ENCODE assay signal across 27 cellular contexts in genomic region chr5:30845194-30845593, GRCh38.
"Had no signal": no experiment of that assay in that cellular context is flagged by ENCODE, and none has a peak within 500 bp of the region (broad histone marks: within the 10 kb centered on the region; RNA-seq: fewer than 3 reads in every experiment).

No MANE protein-coding gene starts in this region.

- H2AFZ ChIP-seq: neural progenitor cell, parathyroid adenoma had no signal

- H3K9me3 Mint-ChIP-seq: nephron; neural progenitor cell; stimulated activated naive CD8-positive, alpha-beta T cell treated with anti-CD3 and anti-CD28 coated beads, Interleukin-15, Interleukin-2, amounts not matched to agents 100 ng/mL and 50 ng/mL, for 24 hours had no signal

- H3K9me3 ChIP-seq: ovary, psoas muscle, right lobe of liver, sigmoid colon, stomach, thoracic aorta, thyroid gland, tibial nerve, upper lobe of left lung, vagina had no signal

- H3K9ac ChIP-seq: neural progenitor cell, parathyroid adenoma had no signal

- H3K27ac ChIP-seq: neural progenitor cell, ovary, parathyroid adenoma, psoas muscle, right lobe of liver, sigmoid colon, stomach, thoracic aorta, thyroid gland, tibial nerve, upper lobe of left lung, vagina had no signal

- H3K4me2 ChIP-seq: neural progenitor cell had no signal

- H3K4me1 ChIP-seq: neural progenitor cell, parathyroid adenoma, psoas muscle, right lobe of liver, stomach, thyroid gland, tibial nerve, upper lobe of left lung, vagina had no signal

- H3K79me2 ChIP-seq: parathyroid adenoma had no signal

- H3K36me3 ChIP-seq: neural progenitor cell, ovary, right lobe of liver, sigmoid colon, stomach, thoracic aorta, thyroid gland, tibial nerve, upper lobe of left lung, vagina had no signal

- DNase-seq: occipital lobe; ovary; posterior cingulate gyrus; psoas muscle; right cardiac atrium; right lobe of liver; sigmoid colon; small intestine; stimulated activated CD4-positive, alpha-beta T cell treated with anti-CD3 and anti-CD28 coated beads, Interleukin-15, amount 100 ng/mL, for 24 hours; stimulated activated CD4-positive, alpha-beta T cell treated with anti-CD3 and anti-CD28 coated beads, Interleukin-2, amount 100 ng/mL, for 24 hours; stimulated activated CD4-positive, alpha-beta T cell treated with anti-CD3 and anti-CD28 coated beads, Interleukin-2, amount 100 ng/mL, for 48 hours; stimulated activated CD4-positive, alpha-beta T cell treated with anti-CD3 and anti-CD28 coated beads, Interleukin-4, amount 100 ng/mL, for 24 hours; stimulated activated naive B cell treated with anti-CD40 and anti-IgM and Interleukin-4, amounts not matched to agents 10 μg/mL and 1 μg/mL and 100 μg/mL, for 72 hours; stimulated activated naive CD4-positive, alpha-beta T cell treated with Interleukin-2 at 50 U/mL for 16 hours; stomach; thyroid gland; trophoblast cell; upper lobe of left lung had no signal

- H3K4me1 Mint-ChIP-seq: nephron; stimulated activated effector memory CD8-positive, alpha-beta T cell treated with anti-CD3 and anti-CD28 coated beads, Interleukin-12 subunit alpha, Interleukin-12 subunit beta, amount 100 ng/mL, for 72 hours; stimulated activated naive B cell treated with anti-CD40 and anti-IgM and Interleukin-4, amounts not matched to agents 10 μg/mL and 1 μg/mL and 100 μg/mL, for 72 hours had no signal

- H3K27ac Mint-ChIP-seq: nephron; neural progenitor cell; progenitor cell of endocrine pancreas; stimulated activated effector memory CD8-positive, alpha-beta T cell treated with anti-CD3 and anti-CD28 coated beads, Interleukin-12 subunit alpha, Interleukin-12 subunit beta, amount 100 ng/mL, for 72 hours; stimulated activated naive B cell treated with anti-CD40 and anti-IgM and Interleukin-4, amounts not matched to agents 10 μg/mL and 1 μg/mL and 100 μg/mL, for 72 hours; stimulated activated naive CD8-positive, alpha-beta T cell treated with anti-CD3 and anti-CD28 coated beads, Interleukin-15, Interleukin-2, amounts not matched to agents 100 ng/mL and 50 ng/mL, for 24 hours had no signal

- ATAC-seq: psoas muscle; right cardiac atrium; right lobe of liver; stimulated activated effector memory CD8-positive, alpha-beta T cell treated with anti-CD3 and anti-CD28 coated beads, Interleukin-12 subunit alpha, Interleukin-12 subunit beta, amount 100 ng/mL, for 72 hours; stimulated activated naive B cell treated with anti-CD40 and anti-IgM and Interleukin-4, amounts not matched to agents 10 μg/mL and 1 μg/mL and 100 μg/mL, for 72 hours had no signal

- H3K4me3 ChIP-seq: neural progenitor cell, ovary, psoas muscle, right lobe of liver, sigmoid colon, stomach, thoracic aorta, thyroid gland, tibial nerve, upper lobe of left lung, vagina had no signal

- H3K36me3 Mint-ChIP-seq: neural progenitor cell; stimulated activated effector memory CD8-positive, alpha-beta T cell treated with anti-CD3 and anti-CD28 coated beads, Interleukin-12 subunit alpha, Interleukin-12 subunit beta, amount 100 ng/mL, for 72 hours; stimulated activated naive B cell treated with anti-CD40 and anti-IgM and Interleukin-4, amounts not matched to agents 10 μg/mL and 1 μg/mL and 100 μg/mL, for 72 hours had no signal

- H3K27me3 ChIP-seq: neural progenitor cell, ovary, right lobe of liver, sigmoid colon, stomach, thyroid gland, tibial nerve, upper lobe of left lung, vagina had no signal

- H3K27me3 Mint-ChIP-seq: progenitor cell of endocrine pancreas; stimulated activated naive B cell treated with anti-CD40 and anti-IgM and Interleukin-4, amounts not matched to agents 10 μg/mL and 1 μg/mL and 100 μg/mL, for 72 hours; stimulated activated naive CD8-positive, alpha-beta T cell treated with anti-CD3 and anti-CD28 coated beads, Interleukin-15, Interleukin-2, amounts not matched to agents 100 ng/mL and 50 ng/mL, for 24 hours had no signal

- H3K4me3 Mint-ChIP-seq: nephron; neural progenitor cell; stimulated activated effector memory CD8-positive, alpha-beta T cell treated with anti-CD3 and anti-CD28 coated beads, Interleukin-12 subunit alpha, Interleukin-12 subunit beta, amount 100 ng/mL, for 72 hours; stimulated activated naive B cell treated with anti-CD40 and anti-IgM and Interleukin-4, amounts not matched to agents 10 μg/mL and 1 μg/mL and 100 μg/mL, for 72 hours; stimulated activated naive CD8-positive, alpha-beta T cell treated with anti-CD3 and anti-CD28 coated beads, Interleukin-15, Interleukin-2, amounts not matched to agents 100 ng/mL and 50 ng/mL, for 24 hours had no signal
